Comparison of ENCODE assay signal across 21 cellular contexts in the genomic region with DNA sequence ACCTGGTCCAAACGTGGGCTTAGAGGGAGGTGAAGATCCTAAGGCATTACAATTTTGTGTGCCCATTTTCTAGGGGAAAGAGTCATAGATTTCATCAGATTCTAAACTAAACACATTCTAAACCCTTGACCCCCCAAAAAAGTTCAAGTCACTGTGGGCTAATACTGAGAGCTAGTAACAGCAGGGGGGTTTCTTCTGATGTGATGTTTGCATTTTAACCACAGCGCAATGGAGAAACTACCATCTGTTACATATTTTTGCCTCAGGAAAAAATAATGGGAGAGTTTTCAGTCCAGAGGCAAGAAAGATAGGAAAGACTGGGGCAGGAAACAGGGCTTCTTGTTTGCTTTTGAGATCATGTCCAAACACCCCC.
DNase-seq lines count a peak whose midpoint lies in the region; ATAC-seq, FAIRE-seq and TF ChIP-seq lines count a peak whose summit lies in the region.
"Had no signal": no experiment of that assay in that cellular context is flagged by ENCODE, and none has a peak within 500 bp of the region (broad histone marks: within the 10 kb centered on the region; RNA-seq: fewer than 3 reads in every experiment).

No MANE protein-coding gene starts in this region.

- no peak overlapping the region for H2BK12ac ChIP-seq in mesenchymal stem cell (ENCODE audit: low read length in 2 of 2)

- no peaks in the 10 kb centered on the region for H3K36me3 Mint-ChIP-seq in type B pancreatic cell
- H3K36me3 Mint-ChIP-seq: CD8-positive, alpha-beta memory T cell had no signal

- no CpG with 5 or more reads among the region's 2 CpGs for WGBS in mesenchymal stem cell

- no peaks in the 10 kb centered on the region for H3K9me3 ChIP-seq in mesenchymal stem cell (ENCODE audit: control insufficient read depth, low read length)
- H3K9me3 ChIP-seq: BLaER1, MG63 had no signal

- no peak overlapping the region for H3K27ac Mint-ChIP-seq in type B pancreatic cell
- H3K27ac Mint-ChIP-seq: CD8-positive, alpha-beta memory T cell had no signal

- no peaks in the 10 kb centered on the region for H3K79me1 ChIP-seq in mesenchymal stem cell (replicated peaks; ENCODE audit: low read length, poor library complexity, severe bottlenecking)

- H2BK5ac ChIP-seq in mesenchymal stem cell (ENCODE audit: low read depth, low read length, poor library complexity, severe bottlenecking) = no peak overlapping the region

- DNase-seq in NCI-H2171 treated with DMSO at 0.1 percent for 48 hours (lab: John Stamatoyannopoulos, UW) (peak; percentile 7), NCI-H2171 (lab: John Stamatoyannopoulos, UW) (no peak), brain pericyte (ENCODE audit: low read depth, low spot score) (peak; percentile 69), mesenchymal stem cell (no peak), type B pancreatic cell (ENCODE audit: extremely low spot score, unreplicated experiment) (no peak), HTR-8/SVneo (ENCODE audit: insufficient read length, low spot score) (no peak)
- DNase-seq in activated CD4-positive, CD25-positive, alpha-beta regulatory T cell treated with anti-CD3 and anti-CD28 coated beads, Interleukin-2, amount 50 U/mL, for 72 hours = no peak
- DNase-seq: CD8-positive, alpha-beta memory T cell; DMS79; NCI-H1092 treated with DMSO at 0.1 percent for 48 hours; NCI-H1694 treated with DMSO at 0.1 percent for 48 hours; NCI-H446 treated with DMSO at 0.1 percent for 48 hours; NCI-H774 had no signal

- no peak for FAIRE-seq in HTR-8/SVneo (lab: Jason Lieb, UNC)
- FAIRE-seq: GM12878, GM19239 had no signal

- H3K14ac ChIP-seq in mesenchymal stem cell (ENCODE audit: low read length in 2 of 2) = no peak overlapping the region

- no peak overlapping the region for H3K4ac ChIP-seq in mesenchymal stem cell (ENCODE audit: low read depth in 1 of 2, low read length in 2 of 2)

- no peaks in the 10 kb centered on the region for H3K27me3 Mint-ChIP-seq in type B pancreatic cell

- no peak overlapping the region for H2AFZ ChIP-seq in mesenchymal stem cell (ENCODE audit: low read depth, low read length)
- H2AFZ ChIP-seq: GM23248 had no signal

- H3K9me3 Mint-ChIP-seq in type B pancreatic cell = peaks cover 4% of the 10 kb centered on the region
- H3K9me3 Mint-ChIP-seq: CD8-positive, alpha-beta memory T cell had no signal

- no peak overlapping the region for H4K8ac ChIP-seq in mesenchymal stem cell (ENCODE audit: low read length)

- H3K4me3 Mint-ChIP-seq in type B pancreatic cell = peak overlapping the region; percentile 12
- H3K4me3 Mint-ChIP-seq: CD8-positive, alpha-beta memory T cell had no signal

- no peak overlapping the region for H2BK120ac ChIP-seq in mesenchymal stem cell (ENCODE audit: low read depth, low read length)

- H3K9ac ChIP-seq in mesenchymal stem cell (ENCODE audit: low read length) = no peak overlapping the region
- H3K9ac ChIP-seq: BLaER1, GM23248 had no signal

- H3K36me3 ChIP-seq in mesenchymal stem cell (ENCODE audit: control insufficient read depth in 1 of 2, insufficient read depth in 2 of 2, low read depth in 1 of 2, low read length in 2 of 2) = no peaks in the 10 kb centered on the region
- H3K36me3 ChIP-seq: BLaER1, MG63 had no signal

- H3K18ac ChIP-seq in mesenchymal stem cell (ENCODE audit: low read depth in 1 of 2, low read length in 2 of 2) = no peak overlapping the region

- no peak for ATAC-seq in GM19035 (IDR thresholded peaks at IDR 0.05; ENCODE audit: unreplicated experiment)
- ATAC-seq: GM12878, Right ventricle myocardium inferior had no signal

- H3K23ac ChIP-seq in mesenchymal stem cell (ENCODE audit: low read length in 2 of 2) = no peak overlapping the region

- no peak overlapping the region for H3K4me2 ChIP-seq in mesenchymal stem cell (ENCODE audit: low read length, poor library complexity, severe bottlenecking)
- H3K4me2 ChIP-seq: BLaER1 had no signal

- no peak overlapping the region for H3K4me3 ChIP-seq in mesenchymal stem cell (ENCODE audit: insufficient read depth in 1 of 2, low read depth in 1 of 2, low read length in 2 of 2)
- H3K4me3 ChIP-seq: BLaER1, GM12878, GM23248, MG63 had no signal

- H3K27me3 ChIP-seq in mesenchymal stem cell (ENCODE audit: control insufficient read depth in 1 of 2, insufficient read depth in 1 of 2, low read length in 2 of 2) = peaks cover 0 to 9% of the 10 kb centered on the region in 2 experiments
- H3K27me3 ChIP-seq: BLaER1, MG63 had no signal

- H3K4me1 ChIP-seq in mesenchymal stem cell (ENCODE audit: control insufficient read depth, insufficient read depth, low read depth, low read length) = peaks cover 15% of the 10 kb centered on the region
- H3K4me1 ChIP-seq: BLaER1 had no signal

- peak overlapping the region; percentile 49 for H2AK5ac ChIP-seq in mesenchymal stem cell (ENCODE audit: low read length, severe bottlenecking)

- no peak overlapping the region for H4K91ac ChIP-seq in mesenchymal stem cell (ENCODE audit: low read length)

- H3K4me1 Mint-ChIP-seq in type B pancreatic cell (ENCODE audit: unreplicated experiment) = peaks cover 28% of the 10 kb centered on the region
- H3K4me1 Mint-ChIP-seq: CD8-positive, alpha-beta memory T cell had no signal

- TF ChIP-seq CTCF in type B pancreatic cell (conservative IDR thresholded peaks at IDR 0.05) = no peak

- H2BK15ac ChIP-seq in mesenchymal stem cell (ENCODE audit: low read depth, poor library complexity, severe bottlenecking) = no peak overlapping the region

- peak overlapping the region; percentile 49 for H3K27ac ChIP-seq in mesenchymal stem cell (ENCODE audit: low read length, poor library complexity, severe bottlenecking)
- H3K27ac ChIP-seq: 22Rv1, BLaER1, GM23248 had no signal

Comparison
In these comparisons a context has a peak if more than half of its experiments do, and no peak if none do; other contexts are left out.
1. DNase-seq: peak in NCI-H2171 treated with DMSO at 0.1 percent for 48 hours (single experiment) and brain pericyte (single experiment); none in NCI-H2171 (single experiment), mesenchymal stem cell (single experiment), type B pancreatic cell (single experiment), HTR-8/SVneo (single experiment) and activated CD4-positive, CD25-positive, alpha-beta regulatory T cell treated with anti-CD3 and anti-CD28 coated beads, Interleukin-2, amount 50 U/mL, for 72 hours (single experiment).